Comparison of ENCODE assay signal across 1 cellular context in the genomic region with DNA sequence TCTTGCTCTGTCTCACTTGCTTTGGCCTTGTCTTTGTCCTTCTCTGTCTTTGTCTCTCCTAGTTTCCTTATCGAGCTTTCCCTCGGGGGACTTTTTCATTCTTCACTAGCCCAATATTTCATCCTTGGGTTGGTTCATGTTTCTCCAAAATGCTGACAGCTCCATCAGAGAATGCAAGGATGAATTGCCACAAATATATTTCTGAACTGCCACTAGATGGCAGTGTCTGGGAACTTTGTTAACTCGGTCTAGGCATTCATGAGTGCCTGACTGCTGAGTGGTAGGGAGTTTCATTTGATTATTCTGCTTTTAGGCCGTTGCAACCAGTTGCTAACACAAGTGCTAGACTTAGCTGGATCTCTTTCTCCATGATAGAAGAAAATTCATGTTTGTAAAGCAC.
TF ChIP-seq lines count a peak whose summit lies in the region.

No MANE protein-coding gene starts in this region.

TF ChIP-seq in HCT116, 20 proteins besides CTCF, POLR2A, EP300 and RAD21 (continued from another document):
- TF ChIP-seq ZBTB33 (IDR thresholded peaks at IDR 0.05; ENCODE audit: extremely low read depth, insufficient replicate concordance, low read length) (no peak), ELF1 (IDR thresholded peaks at IDR 0.05; ENCODE audit: borderline replicate concordance, low read depth) (no peak), ZFX (IDR thresholded peaks at IDR 0.05) (no peak), SP1 (IDR thresholded peaks at IDR 0.05; ENCODE audit: low read depth) (no peak), EZH2 (IDR thresholded peaks at IDR 0.05) (no peak), CEBPB (IDR thresholded peaks at IDR 0.05; ENCODE audit: low read depth) (no peak)
TF ChIP-seq in HCT116: peak in this region for 0.
